In the genomic region with DNA sequence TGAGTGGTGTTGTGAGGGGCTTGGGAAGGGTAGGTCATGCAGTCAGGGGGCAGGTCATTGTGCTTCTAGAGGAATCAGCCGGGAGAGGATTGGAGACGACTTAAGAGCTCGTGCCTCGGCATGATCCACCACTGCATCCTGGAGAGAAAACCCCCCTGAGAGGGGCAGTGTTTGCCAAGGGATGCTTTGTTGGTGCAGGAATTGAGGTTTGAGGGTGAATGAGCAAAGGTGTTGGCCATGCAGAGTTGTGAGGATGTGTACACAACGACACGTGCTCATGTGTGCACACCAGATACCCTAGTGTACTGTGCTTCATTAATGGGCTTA, we compare ENCODE assay signal across 13 cellular contexts.
DNase-seq lines count a peak whose midpoint lies in the region; ATAC-seq and TF ChIP-seq lines count a peak whose summit lies in the region.
"Had no signal": no experiment of that assay in that cellular context is flagged by ENCODE, and none has a peak within 500 bp of the region (broad histone marks: within the 10 kb centered on the region; RNA-seq: fewer than 3 reads in every experiment).

No MANE protein-coding gene starts in this region.

- H3K27ac Mint-ChIP-seq in GM23338 = peak overlapping the region; percentile 20; the same call in 1 of the 2 replicates
- no peak overlapping the region for H3K27ac Mint-ChIP-seq in activated CD4-positive, alpha-beta T cell treated with anti-CD3 and anti-CD28 coated beads for 36 hours
- H3K27ac Mint-ChIP-seq: natural killer cell treated with Interleukin-12 subunit alpha and Interleukin-12 subunit beta and Interleukin-15 and Interleukin-18, amount 100 ng/mL, for 72 hours; stimulated activated memory B cell treated with anti-CD40 and anti-IgM and Interleukin-4, amounts not matched to agents 10 μg/mL and 1 μg/mL and 100 μg/mL, for 72 hours had no signal

- peak in 1 of 2 experiments; percentile 18; a peak in 1 of 4 replicates for TF ChIP-seq CTCF in GM23338 (conservative IDR thresholded peaks at IDR 0.05; ENCODE audit: low read depth in 2 of 2)
- no peak for TF ChIP-seq CTCF in WERI-Rb-1 (IDR thresholded peaks at IDR 0.05; ENCODE audit: low read depth, low read length)

- H3K9me3 ChIP-seq in SJCRH30 (replicated peaks) (no peaks in the 10 kb centered on the region), right cardiac atrium (ENCODE audit: control insufficient read depth, low read length) (no peaks in the 10 kb centered on the region), skeletal muscle satellite cell (replicated peaks; ENCODE audit: low read length) (no peaks in the 10 kb centered on the region), WERI-Rb-1 (ENCODE audit: severe bottlenecking) (no peaks in the 10 kb centered on the region)

- H3K4me1 ChIP-seq in GM23338 (ENCODE audit: insufficient read depth) (no peaks in the 10 kb centered on the region; the same call in 1 of the 2 replicates), SJCRH30 (peaks cover 37% of the 10 kb centered on the region), right cardiac atrium (ENCODE audit: control insufficient read depth, insufficient read depth, low read length) (peaks cover 29% of the 10 kb centered on the region), skeletal muscle satellite cell (ENCODE audit: control insufficient read depth, insufficient read depth, low read length) (peaks cover 23% of the 10 kb centered on the region)

- no peaks in the 10 kb centered on the region for H3K9me3 Mint-ChIP-seq in GM23338
- H3K9me3 Mint-ChIP-seq in activated CD4-positive, alpha-beta T cell treated with anti-CD3 and anti-CD28 coated beads for 36 hours (ENCODE audit: low read depth) = no peaks in the 10 kb centered on the region
- H3K9me3 Mint-ChIP-seq: natural killer cell treated with Interleukin-12 subunit alpha and Interleukin-12 subunit beta and Interleukin-15 and Interleukin-18, amount 100 ng/mL, for 72 hours; stimulated activated memory B cell treated with anti-CD40 and anti-IgM and Interleukin-4, amounts not matched to agents 10 μg/mL and 1 μg/mL and 100 μg/mL, for 72 hours had no signal

- POLR2A ChIA-PET in activated CD4-positive, alpha-beta T cell treated with anti-CD3 and anti-CD28 coated beads for 36 hours (lab: Charles Lee) = no interaction called here

- peaks cover 12% of the 10 kb centered on the region for H3K27me3 Mint-ChIP-seq in GM23338 (ENCODE audit: insufficient read depth, low read depth, poor library complexity)
- no peaks in the 10 kb centered on the region for H3K27me3 Mint-ChIP-seq in activated CD4-positive, alpha-beta T cell treated with anti-CD3 and anti-CD28 coated beads for 36 hours
- H3K27me3 Mint-ChIP-seq: stimulated activated memory B cell treated with anti-CD40 and anti-IgM and Interleukin-4, amounts not matched to agents 10 μg/mL and 1 μg/mL and 100 μg/mL, for 72 hours had no signal

- no peak overlapping the region for H2AFZ ChIP-seq in GM23338

- no peak overlapping the region for H3K27ac ChIP-seq in GM23338 (ENCODE audit: low read depth)
- H3K27ac ChIP-seq in SJCRH30 = peak overlapping the region; percentile 30; the same call in 1 of the 2 replicates
- peak overlapping the region; percentile 93 for H3K27ac ChIP-seq in right cardiac atrium (ENCODE audit: low read length)
- no peak overlapping the region for H3K27ac ChIP-seq in WERI-Rb-1

- H3K9me2 ChIP-seq in GM23338 (ENCODE audit: insufficient read depth) = 0 out of 2 replicates have a peak, but pooled peaks cover 5% of the 10 kb centered on the region

- H3K27me3 ChIP-seq in GM23338 (ENCODE audit: insufficient read depth) (no peaks in the 10 kb centered on the region), SJCRH30 (no peaks in the 10 kb centered on the region), right cardiac atrium (ENCODE audit: control insufficient read depth, insufficient read depth) (no peaks in the 10 kb centered on the region), skeletal muscle satellite cell (ENCODE audit: control insufficient read depth, insufficient read depth, low read length) (no peaks in the 10 kb centered on the region), WERI-Rb-1 (ENCODE audit: insufficient read depth, low read depth, severe bottlenecking) (no peaks in the 10 kb centered on the region)

- no peak overlapping the region for H3K4me3 Mint-ChIP-seq in GM23338
- no peak overlapping the region for H3K4me3 Mint-ChIP-seq in activated CD4-positive, alpha-beta T cell treated with anti-CD3 and anti-CD28 coated beads for 36 hours
- H3K4me3 Mint-ChIP-seq: natural killer cell treated with Interleukin-12 subunit alpha and Interleukin-12 subunit beta and Interleukin-15 and Interleukin-18, amount 100 ng/mL, for 72 hours; stimulated activated memory B cell treated with anti-CD40 and anti-IgM and Interleukin-4, amounts not matched to agents 10 μg/mL and 1 μg/mL and 100 μg/mL, for 72 hours had no signal

- no peaks in the 10 kb centered on the region for H3F3A ChIP-seq in GM23338 (replicated peaks; ENCODE audit: low read depth)

- CTCF ChIA-PET in activated CD4-positive, alpha-beta T cell treated with anti-CD3 and anti-CD28 coated beads for 36 hours (lab: Charles Lee) = interaction anchor here (1.2 kb wide), 1 partner anchor 16 kb away, joined by 3 read pairs; no protein-coding TSS in a partner anchor

- H3K79me2 ChIP-seq in GM23338 (replicated peaks; ENCODE audit: insufficient read depth) = no peaks in the 10 kb centered on the region

- WGBS in right cardiac atrium = 62% methylated on average over 6 of the region's 6 CpGs

- no peaks in the 10 kb centered on the region for H4K20me1 ChIP-seq in GM23338 (replicated peaks; ENCODE audit: insufficient read depth)

- H3K4me3 ChIP-seq in GM23338 = no peak overlapping the region
- no peak overlapping the region for H3K4me3 ChIP-seq in SJCRH30
- no peak overlapping the region for H3K4me3 ChIP-seq in right cardiac atrium (ENCODE audit: low read length)
- H3K4me3 ChIP-seq in skeletal muscle satellite cell (ENCODE audit: low read length) = peak overlapping the region; percentile 6
- no peak overlapping the region for H3K4me3 ChIP-seq in WERI-Rb-1 (ENCODE audit: low read depth, low read length)

- H3K36me3 Mint-ChIP-seq in GM23338 (ENCODE audit: low read depth) = peaks cover 5% of the 10 kb centered on the region; the same call in 2 of the 3 replicates
- H3K36me3 Mint-ChIP-seq in activated CD4-positive, alpha-beta T cell treated with anti-CD3 and anti-CD28 coated beads for 36 hours (ENCODE audit: low read depth) = no peaks in the 10 kb centered on the region
- H3K36me3 Mint-ChIP-seq: natural killer cell treated with Interleukin-12 subunit alpha and Interleukin-12 subunit beta and Interleukin-15 and Interleukin-18, amount 100 ng/mL, for 72 hours; stimulated activated memory B cell treated with anti-CD40 and anti-IgM and Interleukin-4, amounts not matched to agents 10 μg/mL and 1 μg/mL and 100 μg/mL, for 72 hours had no signal

- H3K4me2 ChIP-seq in GM23338 = no peak overlapping the region
- peak overlapping the region; percentile 35 for H3K4me2 ChIP-seq in skeletal muscle satellite cell (ENCODE audit: low read length)

- ATAC-seq in GM23338 (no peak), right cardiac atrium (no peak), HG03521 (IDR thresholded peaks at IDR 0.05; ENCODE audit: unreplicated experiment) (no peak)
- ATAC-seq in activated CD4-positive, alpha-beta T cell treated with anti-CD3 and anti-CD28 coated beads for 36 hours = no peak
- ATAC-seq: natural killer cell treated with Interleukin-12 subunit alpha and Interleukin-12 subunit beta and Interleukin-15 and Interleukin-18, amount 100 ng/mL, for 72 hours; stimulated activated memory B cell treated with anti-CD40 and anti-IgM and Interleukin-4, amounts not matched to agents 10 μg/mL and 1 μg/mL and 100 μg/mL, for 72 hours had no signal

- no peaks in the 10 kb centered on the region for H3K36me3 ChIP-seq in GM23338 (ENCODE audit: insufficient read depth)
- no peaks in the 10 kb centered on the region for H3K36me3 ChIP-seq in SJCRH30
- no peaks in the 10 kb centered on the region for H3K36me3 ChIP-seq in skeletal muscle satellite cell (ENCODE audit: insufficient read depth, low read length)
- no peaks in the 10 kb centered on the region for H3K36me3 ChIP-seq in WERI-Rb-1

- DNase-seq in GM23338 (ENCODE audit: low spot score) = no peak
- no peak for DNase-seq in SJCRH30
- no peak for DNase-seq in right cardiac atrium
- no peak for DNase-seq in WERI-Rb-1
- DNase-seq in activated CD4-positive, alpha-beta T cell treated with anti-CD3 and anti-CD28 coated beads for 36 hours = no peak
- no peak for DNase-seq in HCEC 1CT
- DNase-seq: activated CD8-positive, alpha-beta memory T cell treated with anti-CD3 and anti-CD28 coated beads, Interleukin-2, amount 50 U/mL, for 48 hours; amniotic stem cell; KBM-7 had no signal

- H3K9ac ChIP-seq in skeletal muscle satellite cell (ENCODE audit: low read depth, low read length) = no peak overlapping the region

- intact Hi-C loops in right cardiac atrium (cut with DNase I) = no loop called here
- intact Hi-C loops in activated CD4-positive, alpha-beta T cell treated with anti-CD3 and anti-CD28 coated beads for 36 hours (cut with DNase I, micrococcal nuclease) = no loop called here

- peaks cover 25% of the 10 kb centered on the region for H3K4me1 Mint-ChIP-seq in GM23338
- no peaks in the 10 kb centered on the region for H3K4me1 Mint-ChIP-seq in activated CD4-positive, alpha-beta T cell treated with anti-CD3 and anti-CD28 coated beads for 36 hours
- H3K4me1 Mint-ChIP-seq: stimulated activated memory B cell treated with anti-CD40 and anti-IgM and Interleukin-4, amounts not matched to agents 10 μg/mL and 1 μg/mL and 100 μg/mL, for 72 hours had no signal

TF ChIP-seq in GM23338, 12 proteins besides CTCF, POLR2A, EP300 and RAD21 (continues in another document):
- no peak for TF ChIP-seq ZNF114 (CRISPR knock-in tag; IDR thresholded peaks at IDR 0.05)
- no peak for TF ChIP-seq EZH2 (IDR thresholded peaks at IDR 0.05; ENCODE audit: low read depth, unreplicated experiment)
- TF ChIP-seq JUNB (IDR thresholded peaks at IDR 0.05; ENCODE audit: unreplicated experiment) = no peak

Comparison
In these comparisons a context has a peak if more than half of its experiments do, and no peak if none do; other contexts are left out.
1. H3K27ac ChIP-seq: peak in SJCRH30 (single experiment) and right cardiac atrium (single experiment); none in GM23338 (single experiment) and WERI-Rb-1 (single experiment).